In the genomic region with DNA sequence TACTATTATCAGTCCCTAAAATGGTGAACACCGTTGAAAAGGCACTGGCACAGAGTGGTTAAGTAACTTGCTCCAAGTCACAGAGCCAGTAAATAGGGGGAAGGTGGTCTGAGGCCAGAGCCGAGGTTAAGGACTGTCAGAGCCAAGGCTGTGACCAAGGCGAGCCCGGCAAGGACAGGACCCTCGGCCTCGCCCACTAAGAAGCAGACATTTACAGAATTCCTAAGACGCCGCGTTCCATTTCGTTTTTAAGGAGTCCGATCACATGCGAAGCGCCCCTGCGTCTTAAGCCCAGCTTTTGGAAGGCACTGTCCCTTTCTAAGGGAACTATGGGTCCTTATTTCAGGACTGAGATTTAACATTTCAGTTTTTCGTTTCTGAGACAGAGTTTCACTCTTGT, we compare ENCODE assay signal across 8 cellular contexts. TPM values are rescaled to one million over a fixed set of nuclear protein-coding genes. Genes with fewer than 3 reads are reported as not detected.
DNase-seq lines count a peak whose midpoint lies in the region; ATAC-seq, FAIRE-seq and TF ChIP-seq lines count a peak whose summit lies in the region.

No MANE protein-coding gene starts in this region.

- BruUV-seq in Panc1 (replicated peaks; lab: Mats Ljungman, UMichigan): no TSS peak

- no peak overlapping the region for H2BK120ac ChIP-seq in trophoblast cell (ENCODE audit: insufficient read depth, low read length, poor library complexity)

- H3K4me1 ChIP-seq in Panc1 (ENCODE audit: control insufficient read depth, insufficient read depth, low read length) (peaks cover 20% of the 10 kb centered on the region), trophoblast cell (ENCODE audit: control insufficient read depth in 1 of 2, insufficient read depth in 2 of 2, low read length in 2 of 2) (peaks cover 6 to 13% of the 10 kb centered on the region in 2 experiments)

- no peak overlapping the region for H2AFZ ChIP-seq in trophoblast cell (ENCODE audit: insufficient read depth, low read length, poor library complexity)

- no peak overlapping the region for H2AK5ac ChIP-seq in trophoblast cell (ENCODE audit: low read length)

- no peak overlapping the region for H2BK12ac ChIP-seq in trophoblast cell (ENCODE audit: low read length)

- no peak overlapping the region for H3K23ac ChIP-seq in trophoblast cell (ENCODE audit: low read length)

- no peak for ATAC-seq in Panc1
- ATAC-seq in HG03571 (IDR thresholded peaks at IDR 0.05; ENCODE audit: unreplicated experiment): no peak
- ATAC-seq in HG03520 (IDR thresholded peaks at IDR 0.05; ENCODE audit: unreplicated experiment): no peak

- no peak for FAIRE-seq in RCC 7860 (lab: Jason Lieb, UNC)

- CTCF ChIA-PET in Panc1 (lab: Charles Lee): no interaction called here

- intact Hi-C loops in Panc1 (cut with micrococcal nuclease; ENCODE audit: unreplicated experiment): no loop called here

- H3K27ac ChIP-seq in Panc1 (ENCODE audit: low read length) (peak overlapping the region; percentile 89), trophoblast cell (ENCODE audit: low read depth, low read length) (peak overlapping the region; percentile 82)

- H4K12ac ChIP-seq in trophoblast cell (ENCODE audit: low read depth, low read length): no peak overlapping the region

- H2BK5ac ChIP-seq in trophoblast cell (ENCODE audit: low read depth, low read length, poor library complexity): peak overlapping the region; percentile 35

- H3K4ac ChIP-seq in trophoblast cell (ENCODE audit: low read depth, low read length): peak overlapping the region; percentile 97

- peaks cover 5% of the 10 kb centered on the region for H3K36me3 ChIP-seq in Panc1 (ENCODE audit: control insufficient read depth, insufficient read depth, low read length)
- peaks cover 2 to 5% of the 10 kb centered on the region in 2 experiments for H3K36me3 ChIP-seq in trophoblast cell (ENCODE audit: control insufficient read depth in 1 of 2, insufficient read depth in 2 of 2, low read length in 2 of 2)

- H3K4me3 ChIP-seq in Panc1 (ENCODE audit: low read depth in 2 of 2, low read length in 2 of 2) (peak overlapping the region; percentile 60 to 88), epithelial cell of proximal tubule (ENCODE audit: low read depth, low read length) (peak overlapping the region; percentile 70), trophoblast cell (ENCODE audit: low read depth, low read length) (peak overlapping the region; percentile 95)

- TF ChIP-seq CTCF in Panc1 (IDR thresholded peaks at IDR 0.05): no peak
- no peak for TF ChIP-seq CTCF in epithelial cell of proximal tubule (conservative IDR thresholded peaks at IDR 0.05; ENCODE audit: low read depth, low read length)
- no peak for TF ChIP-seq CTCF in GM13977 (IDR thresholded peaks at IDR 0.05; ENCODE audit: extremely low read depth, insufficient read depth, missing control alignments)

- H3K27me3 ChIP-seq in Panc1 (ENCODE audit: control insufficient read depth, insufficient read depth, low read length) (no peaks in the 10 kb centered on the region), trophoblast cell (ENCODE audit: insufficient read depth, low read length) (no peaks in the 10 kb centered on the region)

- H3K9ac ChIP-seq in trophoblast cell (ENCODE audit: low read length): peak overlapping the region; percentile 87

- POLR2A ChIA-PET in Panc1 (lab: Charles Lee): no interaction called here

- peaks cover 22% of the 10 kb centered on the region for H3K79me2 ChIP-seq in trophoblast cell (ENCODE audit: control insufficient read depth, insufficient read depth, low read length, poor library complexity)

- H3K18ac ChIP-seq in trophoblast cell (ENCODE audit: low read length): no peak overlapping the region

- no peak overlapping the region for H4K91ac ChIP-seq in trophoblast cell (ENCODE audit: low read depth, low read length)

- H4K8ac ChIP-seq in trophoblast cell (ENCODE audit: low read depth, low read length): no peak overlapping the region

- H3K9me3 ChIP-seq in Panc1 (ENCODE audit: control insufficient read depth, insufficient read depth, low read depth, low read length) (no peaks in the 10 kb centered on the region), trophoblast cell (ENCODE audit: insufficient read depth, low read depth, low read length) (no peaks in the 10 kb centered on the region)

- peak overlapping the region; percentile 84 for H3K4me2 ChIP-seq in trophoblast cell (ENCODE audit: low read length)

- no CpG with 5 or more reads among the region's 15 CpGs for WGBS in trophoblast cell (ENCODE audit: extremely low coverage, insufficient coverage, insufficient read length)

- in situ Hi-C loops in Panc1 (cut with HindIII; ENCODE audit: low pct_unique_long_range_greater_than_20kb, low sequenced_read_pairs) (no loop called here), GM13977 (cut with MboI; ENCODE audit: low pct_unique_long_range_greater_than_20kb, low sequenced_read_pairs, unreplicated experiment) (no loop called here)

- peaks cover 10% of the 10 kb centered on the region for H3K79me1 ChIP-seq in trophoblast cell (ENCODE audit: low read length)

- H3K14ac ChIP-seq in trophoblast cell (ENCODE audit: low read length): peak overlapping the region; percentile 50

- peak; percentile 35 for DNase-seq in ELR (ENCODE audit: low read depth)
- no peak for DNase-seq in Panc1 (ENCODE audit: low read depth, low spot score)
- no peak for DNase-seq in epithelial cell of proximal tubule (ENCODE audit: low read depth)
- peak in 1 of 2 donors; percentile 12 for DNase-seq in trophoblast cell
- DNase-seq in RCC 7860 (ENCODE audit: low spot score): no peak
- no peak for DNase-seq in GM13977 (ENCODE audit: low spot score)

RNA-seq across cellular contexts. Expression of gene PDIA6, which starts 1.0 kb away (rescaled TPM):
- 271 TPM for total RNA-seq in Panc1 (2021; ENCODE audit: unreplicated experiment)
- polyA plus RNA-seq in Panc1 (2012; ENCODE audit: insufficient read length): 225 TPM
- total RNA-seq in epithelial cell of proximal tubule: 400 and 406 TPM in 2 replicates
- polyA plus RNA-seq in trophoblast cell (2013): 459 and 461 TPM in 2 replicates
